Comparison of ENCODE assay signal across 12 cellular contexts in the genomic region with DNA sequence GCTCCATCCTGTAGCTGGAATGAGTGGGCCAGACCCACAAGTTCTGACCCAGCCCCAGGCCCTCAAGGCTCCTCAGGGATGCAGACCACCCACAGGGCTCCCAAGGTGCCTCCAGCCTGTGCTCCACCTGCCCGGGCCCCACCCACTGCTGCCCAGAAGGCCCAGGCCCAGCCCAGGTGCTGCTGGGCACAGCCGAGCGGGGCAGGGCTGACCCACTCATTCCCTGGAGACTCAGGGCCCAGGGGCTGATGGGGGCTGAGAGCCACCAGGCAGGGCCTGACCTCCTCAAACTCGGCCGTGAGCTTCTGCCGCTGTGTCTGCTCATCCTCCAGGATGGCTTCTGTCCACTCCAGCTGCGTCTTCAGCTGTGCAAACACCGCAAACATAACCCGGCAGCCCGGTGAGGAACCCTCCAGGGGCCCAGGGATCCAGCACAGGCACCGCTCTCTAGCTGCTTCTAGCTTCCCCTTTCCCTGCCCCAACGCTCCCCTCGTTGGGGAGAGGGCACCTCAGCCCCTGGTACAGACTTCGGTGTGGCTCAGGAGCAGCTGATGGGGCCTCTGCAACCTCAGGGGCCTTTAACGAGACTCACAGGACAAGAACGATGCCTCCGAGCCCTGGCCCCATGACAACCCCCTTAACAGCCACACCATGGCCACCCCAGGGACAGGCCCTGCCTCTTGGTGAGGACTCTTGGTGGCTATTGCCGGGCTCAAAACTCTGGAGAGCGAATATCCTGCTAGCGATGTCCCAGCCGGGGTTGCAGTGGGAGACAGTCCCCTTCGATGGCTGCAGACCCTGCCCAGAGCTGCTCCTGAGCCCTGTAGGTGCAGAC. TPM values are rescaled to one million over a fixed set of nuclear protein-coding genes. Genes with fewer than 3 reads are reported as not detected.
A peak's percentile ranks its signal among the peaks of the same experiment; 100 is the strongest.
DNase-seq lines count a peak whose midpoint lies in the region; ATAC-seq and TF ChIP-seq lines count a peak whose summit lies in the region.
"Had no signal": no experiment of that assay in that cellular context is flagged by ENCODE, and none has a peak within 500 bp of the region (broad histone marks: within the 10 kb centered on the region; RNA-seq: fewer than 3 reads in every experiment).

No MANE protein-coding gene starts in this region.

- POLR2A ChIA-PET in CD4-positive, alpha-beta T cell (lab: Charles Lee) = interaction anchor here (0.6 to 0.7 kb wide), 2 partner anchors 52 to 67 kb away, joined by 3 read pairs; no protein-coding TSS in a partner anchor
- POLR2A ChIA-PET in CD8-positive, alpha-beta memory T cell (lab: Charles Lee) = interaction anchor here (0.6 kb wide), 1 partner anchor 375 kb away, joined by 3 read pairs; no protein-coding TSS in a partner anchor
- POLR2A ChIA-PET in PC-9 (lab: Charles Lee; ENCODE audit: unreplicated experiment) = no interaction called here

- H3K4me3 ChIP-seq in colonic mucosa (no peak overlapping the region), osteoblast (ENCODE audit: insufficient read depth, low read length) (no peak overlapping the region), PC-9 (no peak overlapping the region)
- no peak overlapping the region for H3K4me3 ChIP-seq in CD8-positive, alpha-beta memory T cell (ENCODE audit: low read length)

- DNase-seq in CD4-positive, alpha-beta T cell = no peak
- peak; percentile 13 for DNase-seq in HuH-7.5 (ENCODE audit: low spot score)
- DNase-seq in colonic mucosa = peak; percentile 27
- DNase-seq in osteoblast (ENCODE audit: insufficient read length, low spot score, missing footprints) = peak; percentile 77
- DNase-seq in CD8-positive, alpha-beta memory T cell = no peak
- no peak for DNase-seq in PC-9
- no peak for DNase-seq in hypothalamus (lab: John Stamatoyannopoulos, UW)
- DNase-seq in NK-92 (lab: John Stamatoyannopoulos, UW; ENCODE audit: unreplicated experiment) = no peak
- DNase-seq: foreskin keratinocyte, NCI-H82, T1000 had no signal

- H3K9me3 Mint-ChIP-seq in CD4-positive, alpha-beta T cell = no peaks in the 10 kb centered on the region
- no peaks in the 10 kb centered on the region for H3K9me3 Mint-ChIP-seq in CD8-positive, alpha-beta memory T cell
- H3K9me3 Mint-ChIP-seq: memory B cell had no signal

- H3F3A ChIP-seq in PC-9 (ENCODE audit: insufficient read depth, low read depth) = no peaks in the 10 kb centered on the region

- H3K36me3 Mint-ChIP-seq in CD4-positive, alpha-beta T cell (ENCODE audit: low read depth) = peaks cover 15% of the 10 kb centered on the region
- H3K36me3 Mint-ChIP-seq in CD8-positive, alpha-beta memory T cell = peaks cover 0 to 30% (median 3%) of the 10 kb centered on the region in 3 donors

- no peaks in the 10 kb centered on the region for H3K9me3 ChIP-seq in CD4-positive, alpha-beta T cell (ENCODE audit: control insufficient read depth, low read length)
- H3K9me3 ChIP-seq in colonic mucosa = no peaks in the 10 kb centered on the region
- H3K9me3 ChIP-seq in osteoblast (ENCODE audit: low read depth, low read length) = no peaks in the 10 kb centered on the region
- no peaks in the 10 kb centered on the region for H3K9me3 ChIP-seq in CD8-positive, alpha-beta memory T cell (ENCODE audit: low read length)
- no peaks in the 10 kb centered on the region for H3K9me3 ChIP-seq in PC-9 (ENCODE audit: insufficient read depth, low read depth)

- intact Hi-C loops in CD4-positive, alpha-beta T cell (cut with DNase I, micrococcal nuclease) = loop anchor here in 1 of 2 experiments (2.0 kb wide), 1 partner anchor 111 kb away; no protein-coding TSS in a partner anchor
- intact Hi-C loops in colonic mucosa (cut with DNase I) = no loop called here
- intact Hi-C loops in PC-9 (cut with micrococcal nuclease; ENCODE audit: unreplicated experiment) = loop anchor here (5.0 kb wide), 1 partner anchor 814 kb away; no protein-coding TSS in a partner anchor

- H3K79me2 ChIP-seq in osteoblast (ENCODE audit: insufficient read depth, low read length) = no peaks in the 10 kb centered on the region
- H3K79me2 ChIP-seq in PC-9 (ENCODE audit: low read depth) = no peaks in the 10 kb centered on the region

- H3K27ac Mint-ChIP-seq in CD4-positive, alpha-beta T cell = no peak overlapping the region
- peak overlapping the region in 2 of 8 donors; percentile 60 to 78 for H3K27ac Mint-ChIP-seq in CD8-positive, alpha-beta memory T cell
- H3K27ac Mint-ChIP-seq: memory B cell had no signal

- H3K9me2 ChIP-seq in PC-9 (ENCODE audit: insufficient read depth) = no peaks in the 10 kb centered on the region

- H4K20me1 ChIP-seq in osteoblast (ENCODE audit: insufficient read depth, low read length) (peaks cover 44% of the 10 kb centered on the region), PC-9 (ENCODE audit: insufficient read depth) (peaks cover 1% of the 10 kb centered on the region; the same call in 1 of the 2 replicates)

- peaks cover 18% of the 10 kb centered on the region for H3K36me3 ChIP-seq in colonic mucosa
- H3K36me3 ChIP-seq in osteoblast (ENCODE audit: insufficient read depth, low read length) = peaks cover 77% of the 10 kb centered on the region
- H3K36me3 ChIP-seq in CD8-positive, alpha-beta memory T cell (ENCODE audit: insufficient read depth, low read length) = no peaks in the 10 kb centered on the region
- H3K36me3 ChIP-seq in PC-9 (ENCODE audit: low read depth) = no peaks in the 10 kb centered on the region

- H2AFZ ChIP-seq in osteoblast (ENCODE audit: low read length) (no peak overlapping the region), PC-9 (no peak overlapping the region)

- peak overlapping the region; percentile 4 for H3K27ac ChIP-seq in CD4-positive, alpha-beta T cell (ENCODE audit: low read depth, low read length)
- H3K27ac ChIP-seq in colonic mucosa (no peak overlapping the region), osteoblast (ENCODE audit: low read depth, low read length) (no peak overlapping the region), PC-9 (no peak overlapping the region)
- H3K27ac ChIP-seq in CD8-positive, alpha-beta memory T cell (ENCODE audit: low read depth, low read length) = no peak overlapping the region
- H3K27ac ChIP-seq: foreskin keratinocyte had no signal

- H3K9ac ChIP-seq in colonic mucosa (ENCODE audit: low read depth in 2 of 2, low read length in 2 of 2) = no peak overlapping the region

- no peaks in the 10 kb centered on the region for H3K27me3 Mint-ChIP-seq in CD4-positive, alpha-beta T cell
- H3K27me3 Mint-ChIP-seq in CD8-positive, alpha-beta memory T cell = no peaks in the 10 kb centered on the region
- H3K27me3 Mint-ChIP-seq: memory B cell had no signal

- peaks cover 18% of the 10 kb centered on the region for H3K4me1 Mint-ChIP-seq in CD4-positive, alpha-beta T cell (ENCODE audit: low read depth)
- peaks cover 11 to 29% (median 18%) of the 10 kb centered on the region in 3 donors for H3K4me1 Mint-ChIP-seq in CD8-positive, alpha-beta memory T cell
- H3K4me1 Mint-ChIP-seq: memory B cell had no signal

- no peaks in the 10 kb centered on the region for H3K27me3 ChIP-seq in CD4-positive, alpha-beta T cell (ENCODE audit: control insufficient read depth, insufficient read depth, low read length)
- no peaks in the 10 kb centered on the region for H3K27me3 ChIP-seq in colonic mucosa
- H3K27me3 ChIP-seq in osteoblast (ENCODE audit: insufficient read depth, low read length) = no peaks in the 10 kb centered on the region
- no peaks in the 10 kb centered on the region for H3K27me3 ChIP-seq in CD8-positive, alpha-beta memory T cell (ENCODE audit: insufficient read depth, low read length, poor library complexity, severe bottlenecking)
- H3K27me3 ChIP-seq in PC-9 (ENCODE audit: insufficient read depth, low read depth) = no peaks in the 10 kb centered on the region
- H3K27me3 ChIP-seq: foreskin keratinocyte had no signal

- CTCF ChIA-PET in CD4-positive, alpha-beta T cell (lab: Charles Lee) = interaction anchor here (0.7 to 1.2 kb wide), 2 partner anchors 14 to 66 kb away, joined by 3 to 5 read pairs; partner anchors contain the start of gene RRBP1
- CTCF ChIA-PET in CD8-positive, alpha-beta memory T cell (lab: Charles Lee) = interaction anchor here (0.9 to 3.3 kb wide), 7 partner anchors 46 to 282 kb away, joined by 3 to 28 read pairs (median 7); partner anchors contain the start of genes BFSP1, DSTN and RRBP1
- CTCF ChIA-PET in PC-9 (lab: Charles Lee) = no interaction called here

- no peak for ATAC-seq in CD4-positive, alpha-beta T cell (ENCODE audit: poor library complexity)
- ATAC-seq: foreskin keratinocyte had no signal

- no TSS peak for BruUV-seq in PC-9 (replicated peaks; lab: Mats Ljungman, UMichigan)

- no peak for TF ChIP-seq CTCF in CD4-positive, alpha-beta T cell (IDR thresholded peaks at IDR 0.05)
- TF ChIP-seq CTCF in colonic mucosa (IDR thresholded peaks at IDR 0.05) (no peak), osteoblast (IDR thresholded peaks at IDR 0.05; ENCODE audit: extremely low read depth, low read depth, low read length) (no peak), PC-9 (conservative IDR thresholded peaks at IDR 0.05) (no peak)

- peaks cover 16% of the 10 kb centered on the region for H3K4me1 ChIP-seq in colonic mucosa
- H3K4me1 ChIP-seq in osteoblast (ENCODE audit: insufficient read depth, low read length) = peaks cover 11% of the 10 kb centered on the region
- peaks cover 21% of the 10 kb centered on the region for H3K4me1 ChIP-seq in CD8-positive, alpha-beta memory T cell (ENCODE audit: insufficient read depth, low read length)
- H3K4me1 ChIP-seq in PC-9 (replicated peaks; ENCODE audit: insufficient read depth) = no peaks in the 10 kb centered on the region

- H3K4me2 ChIP-seq in osteoblast (ENCODE audit: insufficient read depth, low read length) (no peak overlapping the region), PC-9 (no peak overlapping the region)

- no peak overlapping the region for H3K4me3 Mint-ChIP-seq in CD4-positive, alpha-beta T cell
- no peak overlapping the region for H3K4me3 Mint-ChIP-seq in CD8-positive, alpha-beta memory T cell
- H3K4me3 Mint-ChIP-seq: memory B cell had no signal

RNA-seq across cellular contexts. Expression of gene DSTN, which starts 46.0 kb away (rescaled TPM):
- total RNA-seq in CD4-positive, alpha-beta T cell = 10 to 100 TPM; 36.0 to 38.9 TPM
- total RNA-seq in colonic mucosa = 100 to 1,000 TPM; 247 to 437 TPM
- total RNA-seq in osteoblast = 627 and 634 TPM in 2 replicates
- 10 to 100 TPM; 66.4 to 66.9 TPM for total RNA-seq in CD8-positive, alpha-beta memory T cell
- polyA plus RNA-seq in CD8-positive, alpha-beta memory T cell = 135 TPM
- total RNA-seq in PC-9 (2021) = 296 and 366 TPM in 2 replicates

Comparison
In these comparisons a context has a peak if more than half of its experiments do, and no peak if none do; other contexts are left out.
1. DNase-seq: peak in HuH-7.5 (single experiment), colonic mucosa (single experiment) and osteoblast (single experiment); none in CD4-positive, alpha-beta T cell (0 of 10), CD8-positive, alpha-beta memory T cell (0 of 5), PC-9 (0 of 2), hypothalamus (0 of 51) and NK-92 (single experiment).